ENCODE assay signal across 1 cellular context in the genomic region with DNA sequence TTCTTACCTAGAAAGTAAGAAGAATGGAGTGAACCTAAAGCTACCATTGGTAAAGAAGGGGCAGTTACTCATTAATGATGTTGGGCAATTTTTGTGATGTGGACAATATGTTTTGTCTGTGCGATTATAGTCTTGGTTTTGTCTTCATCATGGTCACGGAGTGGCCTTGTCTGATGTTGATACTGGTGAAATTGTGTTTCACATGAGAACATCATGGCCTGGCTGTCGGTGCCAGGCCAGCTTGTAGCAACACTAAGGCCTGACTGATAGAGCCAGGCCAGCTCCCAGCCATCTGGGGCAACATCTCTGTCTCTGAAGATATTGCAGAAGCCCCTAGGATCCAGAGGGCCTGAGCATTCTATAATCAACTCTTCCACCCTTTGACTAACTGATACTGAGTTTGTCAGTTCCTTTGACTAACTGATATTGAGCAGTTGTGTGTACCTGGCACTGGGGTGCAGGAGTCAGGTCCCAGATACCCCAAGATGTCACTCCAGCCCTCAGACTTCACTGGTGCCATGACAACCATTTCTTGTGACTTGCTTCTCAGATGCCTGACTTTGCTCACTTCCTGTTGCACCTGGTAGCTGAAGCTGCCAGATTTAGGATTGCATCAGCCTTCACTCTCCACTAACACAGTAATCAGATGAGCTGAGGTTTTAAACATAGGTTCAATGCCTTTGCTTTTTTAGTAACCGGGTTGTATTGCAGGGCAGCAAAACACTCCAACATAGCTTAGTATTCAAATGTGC.
TF ChIP-seq lines count a peak whose summit lies in the region.

No MANE protein-coding gene starts in this region.

TF ChIP-seq in K562, 482 proteins besides CTCF, POLR2A, EP300 and RAD21 (continued from another document):
- TF ChIP-seq, protein P1, sequence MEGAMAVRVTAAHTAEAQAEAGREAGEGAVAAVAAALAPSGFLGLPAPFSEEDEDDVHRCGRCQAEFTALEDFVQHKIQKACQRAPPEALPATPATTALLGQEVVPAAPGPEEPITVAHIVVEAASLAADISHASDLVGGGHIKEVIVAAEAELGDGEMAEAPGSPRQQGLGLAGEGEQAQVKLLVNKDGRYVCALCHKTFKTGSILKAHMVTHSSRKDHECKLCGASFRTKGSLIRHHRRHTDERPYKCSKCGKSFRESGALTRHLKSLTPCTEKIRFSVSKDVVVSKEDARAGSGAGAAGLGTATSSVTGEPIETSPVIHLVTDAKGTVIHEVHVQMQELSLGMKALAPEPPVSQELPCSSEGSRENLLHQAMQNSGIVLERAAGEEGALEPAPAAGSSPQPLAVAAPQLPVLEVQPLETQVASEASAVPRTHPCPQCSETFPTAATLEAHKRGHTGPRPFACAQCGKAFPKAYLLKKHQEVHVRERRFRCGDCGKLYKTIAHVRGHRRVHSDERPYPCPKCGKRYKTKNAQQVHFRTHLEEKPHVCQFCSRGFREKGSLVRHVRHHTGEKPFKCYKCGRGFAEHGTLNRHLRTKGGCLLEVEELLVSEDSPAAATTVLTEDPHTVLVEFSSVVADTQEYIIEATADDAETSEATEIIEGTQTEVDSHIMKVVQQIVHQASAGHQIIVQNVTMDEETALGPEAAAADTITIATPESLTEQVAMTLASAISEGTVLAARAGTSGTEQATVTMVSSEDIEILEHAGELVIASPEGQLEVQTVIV (CRISPR knock-in tag; IDR thresholded peaks at IDR 0.05; ENCODE audit: borderline replicate concordance) = no peak
- TF ChIP-seq ZEB2 (IDR thresholded peaks at IDR 0.05) (peak; percentile 60; the same call in 1 of the 2 replicates), ZFP1 (CRISPR knock-in tag; IDR thresholded peaks at IDR 0.05) (no peak), SPI1 (IDR thresholded peaks at IDR 0.05; ENCODE audit: borderline replicate concordance, low read depth, low read length) (0 out of 2 replicates have a peak, but pooled peaks have one; percentile 6), SMARCA4 (IDR thresholded peaks at IDR 0.05) (no peak), ZNF584 (CRISPR knock-in tag; IDR thresholded peaks at IDR 0.05; ENCODE audit: low read depth) (0 out of 2 replicates have a peak, but pooled peaks have one; percentile 60), IRF2 (CRISPR knock-in tag; IDR thresholded peaks at IDR 0.05) (no peak), MEIS2 (IDR thresholded peaks at IDR 0.05; ENCODE audit: partially characterized antibody) (peak; percentile 7), EP400 (IDR thresholded peaks at IDR 0.05) (0 out of 2 replicates have a peak, but pooled peaks have one; percentile 49), GABPA (tag; conservative IDR thresholded peaks at IDR 0.05; ENCODE audit: low read depth) (peak; percentile 40; the same call in 1 of the 2 replicates), ZNF707 (CRISPR knock-in tag; conservative IDR thresholded peaks at IDR 0.05) (no peak), ZNF77 (CRISPR knock-in tag; IDR thresholded peaks at IDR 0.05) (no peak), CEBPB (tag; IDR thresholded peaks at IDR 0.05) (peak; percentile 54), CXXC5 (CRISPR knock-in tag; IDR thresholded peaks at IDR 0.05) (peak; percentile 41), RFX1 (IDR thresholded peaks at IDR 0.05) (peak; percentile 79), ZNF384 (IDR thresholded peaks at IDR 0.05; ENCODE audit: low read depth, low read length) (no peak), ARNT (IDR thresholded peaks at IDR 0.05) (no peak), SMAD4 (CRISPR knock-in tag; conservative IDR thresholded peaks at IDR 0.05) (peak; percentile 52; the same call in 1 of the 2 replicates), SMARCA5 (IDR thresholded peaks at IDR 0.05) (no peak), ILF3 (IDR thresholded peaks at IDR 0.05; ENCODE audit: borderline replicate concordance) (no peak), NFIC (IDR thresholded peaks at IDR 0.05) (no peak), LEF1 (IDR thresholded peaks at IDR 0.05) (peak; percentile 18; the same call in 1 of the 2 replicates), ZNF224 (CRISPR knock-in tag; IDR thresholded peaks at IDR 0.05) (no peak), ZNF696 (CRISPR knock-in tag; conservative IDR thresholded peaks at IDR 0.05) (no peak), ATF7 (IDR thresholded peaks at IDR 0.05) (peak; percentile 68; the same call in 1 of the 2 replicates), MCM3 (IDR thresholded peaks at IDR 0.05) (no peak), NFATC3 (IDR thresholded peaks at IDR 0.05) (no peak), TRIM28 (IDR thresholded peaks at IDR 0.05) (no peak), HLTF (IDR thresholded peaks at IDR 0.05) (no peak)
- TF ChIP-seq, protein P2, sequence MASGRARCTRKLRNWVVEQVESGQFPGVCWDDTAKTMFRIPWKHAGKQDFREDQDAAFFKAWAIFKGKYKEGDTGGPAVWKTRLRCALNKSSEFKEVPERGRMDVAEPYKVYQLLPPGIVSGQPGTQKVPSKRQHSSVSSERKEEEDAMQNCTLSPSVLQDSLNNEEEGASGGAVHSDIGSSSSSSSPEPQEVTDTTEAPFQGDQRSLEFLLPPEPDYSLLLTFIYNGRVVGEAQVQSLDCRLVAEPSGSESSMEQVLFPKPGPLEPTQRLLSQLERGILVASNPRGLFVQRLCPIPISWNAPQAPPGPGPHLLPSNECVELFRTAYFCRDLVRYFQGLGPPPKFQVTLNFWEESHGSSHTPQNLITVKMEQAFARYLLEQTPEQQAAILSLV (tag; IDR thresholded peaks at IDR 0.05) = peak; percentile 67; the same call in 1 of the 2 replicates
- TF ChIP-seq, protein P3, sequence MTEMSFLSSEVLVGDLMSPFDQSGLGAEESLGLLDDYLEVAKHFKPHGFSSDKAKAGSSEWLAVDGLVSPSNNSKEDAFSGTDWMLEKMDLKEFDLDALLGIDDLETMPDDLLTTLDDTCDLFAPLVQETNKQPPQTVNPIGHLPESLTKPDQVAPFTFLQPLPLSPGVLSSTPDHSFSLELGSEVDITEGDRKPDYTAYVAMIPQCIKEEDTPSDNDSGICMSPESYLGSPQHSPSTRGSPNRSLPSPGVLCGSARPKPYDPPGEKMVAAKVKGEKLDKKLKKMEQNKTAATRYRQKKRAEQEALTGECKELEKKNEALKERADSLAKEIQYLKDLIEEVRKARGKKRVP (CRISPR knock-in tag; IDR thresholded peaks at IDR 0.05) = peak; percentile 83
- TF ChIP-seq, protein P4, sequence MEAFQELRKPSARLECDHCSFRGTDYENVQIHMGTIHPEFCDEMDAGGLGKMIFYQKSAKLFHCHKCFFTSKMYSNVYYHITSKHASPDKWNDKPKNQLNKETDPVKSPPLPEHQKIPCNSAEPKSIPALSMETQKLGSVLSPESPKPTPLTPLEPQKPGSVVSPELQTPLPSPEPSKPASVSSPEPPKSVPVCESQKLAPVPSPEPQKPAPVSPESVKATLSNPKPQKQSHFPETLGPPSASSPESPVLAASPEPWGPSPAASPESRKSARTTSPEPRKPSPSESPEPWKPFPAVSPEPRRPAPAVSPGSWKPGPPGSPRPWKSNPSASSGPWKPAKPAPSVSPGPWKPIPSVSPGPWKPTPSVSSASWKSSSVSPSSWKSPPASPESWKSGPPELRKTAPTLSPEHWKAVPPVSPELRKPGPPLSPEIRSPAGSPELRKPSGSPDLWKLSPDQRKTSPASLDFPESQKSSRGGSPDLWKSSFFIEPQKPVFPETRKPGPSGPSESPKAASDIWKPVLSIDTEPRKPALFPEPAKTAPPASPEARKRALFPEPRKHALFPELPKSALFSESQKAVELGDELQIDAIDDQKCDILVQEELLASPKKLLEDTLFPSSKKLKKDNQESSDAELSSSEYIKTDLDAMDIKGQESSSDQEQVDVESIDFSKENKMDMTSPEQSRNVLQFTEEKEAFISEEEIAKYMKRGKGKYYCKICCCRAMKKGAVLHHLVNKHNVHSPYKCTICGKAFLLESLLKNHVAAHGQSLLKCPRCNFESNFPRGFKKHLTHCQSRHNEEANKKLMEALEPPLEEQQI (IDR thresholded peaks at IDR 0.05) = no peak
- TF ChIP-seq, protein P5, sequence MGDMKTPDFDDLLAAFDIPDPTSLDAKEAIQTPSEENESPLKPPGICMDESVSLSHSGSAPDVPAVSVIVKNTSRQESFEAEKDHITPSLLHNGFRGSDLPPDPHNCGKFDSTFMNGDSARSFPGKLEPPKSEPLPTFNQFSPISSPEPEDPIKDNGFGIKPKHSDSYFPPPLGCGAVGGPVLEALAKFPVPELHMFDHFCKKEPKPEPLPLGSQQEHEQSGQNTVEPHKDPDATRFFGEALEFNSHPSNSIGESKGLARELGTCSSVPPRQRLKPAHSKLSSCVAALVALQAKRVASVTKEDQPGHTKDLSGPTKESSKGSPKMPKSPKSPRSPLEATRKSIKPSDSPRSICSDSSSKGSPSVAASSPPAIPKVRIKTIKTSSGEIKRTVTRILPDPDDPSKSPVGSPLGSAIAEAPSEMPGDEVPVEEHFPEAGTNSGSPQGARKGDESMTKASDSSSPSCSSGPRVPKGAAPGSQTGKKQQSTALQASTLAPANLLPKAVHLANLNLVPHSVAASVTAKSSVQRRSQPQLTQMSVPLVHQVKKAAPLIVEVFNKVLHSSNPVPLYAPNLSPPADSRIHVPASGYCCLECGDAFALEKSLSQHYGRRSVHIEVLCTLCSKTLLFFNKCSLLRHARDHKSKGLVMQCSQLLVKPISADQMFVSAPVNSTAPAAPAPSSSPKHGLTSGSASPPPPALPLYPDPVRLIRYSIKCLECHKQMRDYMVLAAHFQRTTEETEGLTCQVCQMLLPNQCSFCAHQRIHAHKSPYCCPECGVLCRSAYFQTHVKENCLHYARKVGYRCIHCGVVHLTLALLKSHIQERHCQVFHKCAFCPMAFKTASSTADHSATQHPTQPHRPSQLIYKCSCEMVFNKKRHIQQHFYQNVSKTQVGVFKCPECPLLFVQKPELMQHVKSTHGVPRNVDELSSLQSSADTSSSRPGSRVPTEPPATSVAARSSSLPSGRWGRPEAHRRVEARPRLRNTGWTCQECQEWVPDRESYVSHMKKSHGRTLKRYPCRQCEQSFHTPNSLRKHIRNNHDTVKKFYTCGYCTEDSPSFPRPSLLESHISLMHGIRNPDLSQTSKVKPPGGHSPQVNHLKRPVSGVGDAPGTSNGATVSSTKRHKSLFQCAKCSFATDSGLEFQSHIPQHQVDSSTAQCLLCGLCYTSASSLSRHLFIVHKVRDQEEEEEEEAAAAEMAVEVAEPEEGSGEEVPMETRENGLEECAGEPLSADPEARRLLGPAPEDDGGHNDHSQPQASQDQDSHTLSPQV (IDR thresholded peaks at IDR 0.05) = peak; percentile 25; the same call in 1 of the 2 replicates
- TF ChIP-seq, protein P6, sequence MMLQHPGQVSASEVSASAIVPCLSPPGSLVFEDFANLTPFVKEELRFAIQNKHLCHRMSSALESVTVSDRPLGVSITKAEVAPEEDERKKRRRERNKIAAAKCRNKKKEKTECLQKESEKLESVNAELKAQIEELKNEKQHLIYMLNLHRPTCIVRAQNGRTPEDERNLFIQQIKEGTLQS (IDR thresholded peaks at IDR 0.05) = peak; percentile 90
- TF ChIP-seq, protein P6 (CRISPR knock-in tag; conservative IDR thresholded peaks at IDR 0.05) = no peak
- TF ChIP-seq, protein P7, sequence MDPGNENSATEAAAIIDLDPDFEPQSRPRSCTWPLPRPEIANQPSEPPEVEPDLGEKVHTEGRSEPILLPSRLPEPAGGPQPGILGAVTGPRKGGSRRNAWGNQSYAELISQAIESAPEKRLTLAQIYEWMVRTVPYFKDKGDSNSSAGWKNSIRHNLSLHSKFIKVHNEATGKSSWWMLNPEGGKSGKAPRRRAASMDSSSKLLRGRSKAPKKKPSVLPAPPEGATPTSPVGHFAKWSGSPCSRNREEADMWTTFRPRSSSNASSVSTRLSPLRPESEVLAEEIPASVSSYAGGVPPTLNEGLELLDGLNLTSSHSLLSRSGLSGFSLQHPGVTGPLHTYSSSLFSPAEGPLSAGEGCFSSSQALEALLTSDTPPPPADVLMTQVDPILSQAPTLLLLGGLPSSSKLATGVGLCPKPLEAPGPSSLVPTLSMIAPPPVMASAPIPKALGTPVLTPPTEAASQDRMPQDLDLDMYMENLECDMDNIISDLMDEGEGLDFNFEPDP (CRISPR knock-in tag; IDR thresholded peaks at IDR 0.05) = no peak
